8 cellular contexts compared by ENCODE assay signal in genomic region chr12:120225852-120226640, GRCh38. TPM values are rescaled to one million over a fixed set of nuclear protein-coding genes. Genes with fewer than 3 reads are reported as not detected.
DNase-seq lines count a peak whose midpoint lies in the region; ATAC-seq and TF ChIP-seq lines count a peak whose summit lies in the region.

No MANE protein-coding gene starts in this region.

- in situ Hi-C loops in IMR-90 (cut with MboI; ENCODE audit: low sequenced_read_pairs) (loop anchor here (5.0 kb wide), 1 partner anchor 36 kb away; no protein-coding TSS in a partner anchor), brain microvascular endothelial cell (cut with HindIII; ENCODE audit: low pct_ligation_motif_present, low sequenced_read_pairs) (no loop called here)

- peaks cover 18 to 81% of the 10 kb centered on the region in 2 experiments; a peak in 3 of 4 replicates for H3K79me1 ChIP-seq in IMR-90 (ENCODE audit: low read depth in 1 of 2, low read length in 2 of 2)

- 0 out of 2 replicates have a peak overlapping the region, but pooled peaks have one; percentile 31 for H3K23ac ChIP-seq in IMR-90 (ENCODE audit: low read depth, low read length)

- WGBS in IMR-90 (ENCODE audit: extremely low coverage in 2 of 2, insufficient read length in 1 of 2), 2 experiments = 100% methylated on average over 2 of the region's 13 CpGs; no CpG with 5 or more reads in 1 of the 2 experiments

- H3K14ac ChIP-seq in IMR-90 (replicated peaks; ENCODE audit: low read depth, low read length) = 0 out of 2 replicates have a peak overlapping the region, but pooled peaks have one; percentile 26

- no peaks in the 10 kb centered on the region for H3K27me3 Mint-ChIP-seq in Caco-2 (ENCODE audit: insufficient read depth, unreplicated experiment)

- peaks cover 45% of the 10 kb centered on the region for H4K20me1 ChIP-seq in IMR-90 (ENCODE audit: insufficient read depth, low read length)

- peak overlapping the region; percentile 44; the same call in 1 of the 2 replicates for H2AK5ac ChIP-seq in IMR-90 (ENCODE audit: low read depth, low read length)

- peaks cover 85% of the 10 kb centered on the region for H3K36me3 Mint-ChIP-seq in Caco-2 (ENCODE audit: insufficient read depth, unreplicated experiment)

- H3K9ac ChIP-seq in IMR-90 (ENCODE audit: low read depth, low read length) = 0 out of 2 replicates have a peak overlapping the region, but pooled peaks have one; percentile 6

- CTCF ChIA-PET in Caco-2 (lab: Charles Lee) = interaction anchor here (1.0 to 6.1 kb wide), 3 partner anchors 25 to 39 kb away, joined by 4 to 229 read pairs (median 37); partner anchors contain the start of genes PXN and RPLP0
- CTCF ChIA-PET in IMR-90 (lab: Yijun Ruan, JAX) = interaction anchor here (0.5 to 7.8 kb wide), 4 partner anchors 13 to 1952 kb away, joined by 4 to 116 read pairs (median 12); partner anchors contain the start of gene PXN

- TF ChIP-seq CTCF in Caco-2 (IDR thresholded peaks at IDR 0.05; ENCODE audit: insufficient read depth in 1 of 2, low read depth in 1 of 2, low read length in 1 of 2, severe bottlenecking in 1 of 2, unreplicated experiment in 1 of 2) (no peak), IMR-90 (conservative IDR thresholded peaks at IDR 0.05; ENCODE audit: low read depth, low read length) (no peak), brain microvascular endothelial cell (IDR thresholded peaks at IDR 0.05; ENCODE audit: low read depth, low read length, missing control alignments) (peak; percentile 28)

- H3K9me3 ChIP-seq in Caco-2 (no peaks in the 10 kb centered on the region), IMR-90 (ENCODE audit: control insufficient read depth, insufficient read depth, low read length) (no peaks in the 10 kb centered on the region), muscle layer of duodenum (ENCODE audit: control insufficient read depth in 1 of 2, low read length in 2 of 2) (no peaks in the 10 kb centered on the region)

- H3K4me1 ChIP-seq in Caco-2 (peaks cover 54% of the 10 kb centered on the region), IMR-90 (ENCODE audit: control insufficient read depth, insufficient read depth, low read length) (peaks cover 32% of the 10 kb centered on the region), muscle layer of duodenum (ENCODE audit: control insufficient read depth in 1 of 2, insufficient read depth in 2 of 2, low read length in 2 of 2) (peaks cover 46 to 66% of the 10 kb centered on the region in 2 donors)

- H3K27me3 ChIP-seq in Caco-2 (replicated peaks; ENCODE audit: control insufficient read depth, insufficient read depth, low read length) (no peaks in the 10 kb centered on the region), IMR-90 (ENCODE audit: control insufficient read depth, insufficient read depth, low read length) (no peaks in the 10 kb centered on the region), brain microvascular endothelial cell (replicated peaks) (no peaks in the 10 kb centered on the region), muscle layer of duodenum (ENCODE audit: low read depth, low read length) (no peaks in the 10 kb centered on the region)

- H3K9me3 Mint-ChIP-seq in Caco-2 (ENCODE audit: unreplicated experiment) = no peaks in the 10 kb centered on the region

- H3K4me2 ChIP-seq in IMR-90 (ENCODE audit: low read depth, low read length) = no peak overlapping the region

- BruUV-seq in Caco-2 (replicated peaks; lab: Mats Ljungman, UMichigan) = no TSS peak
- BruUV-seq in IMR-90 (replicated peaks; lab: Mats Ljungman, UMichigan) = no TSS peak

- no peak for DNase-seq in Caco-2
- no peak for DNase-seq in IMR-90
- no peak for DNase-seq in brain microvascular endothelial cell
- no peak for DNase-seq in MV-4-11 (lab: John Stamatoyannopoulos, UW)
- DNase-seq in DMS 273 treated with DMSO at 0.1 percent for 48 hours (lab: John Stamatoyannopoulos, UW) = no peak
- DNase-seq in SW480 (ENCODE audit: low spot score) = no peak

- no peak overlapping the region for H2BK20ac ChIP-seq in IMR-90 (ENCODE audit: low read depth, low read length)

- TF ChIP-seq POLR2A in IMR-90 (IDR thresholded peaks at IDR 0.05; ENCODE audit: low read depth, low read length) = no peak

- no peak overlapping the region for H2AFZ ChIP-seq in IMR-90 (replicated peaks; ENCODE audit: low read length, poor library complexity)

- ATAC-seq in IMR-90 (ENCODE audit: low read depth) (no peak), HG02870 (IDR thresholded peaks at IDR 0.05; ENCODE audit: unreplicated experiment) (no peak)

- H3K56ac ChIP-seq in IMR-90 (ENCODE audit: extremely low read depth, insufficient read depth, low read length) = no peak overlapping the region

- no peak overlapping the region for H4K5ac ChIP-seq in IMR-90 (ENCODE audit: low read depth, low read length)

- H2BK120ac ChIP-seq in IMR-90 (ENCODE audit: low read depth, low read length) = no peak overlapping the region

- peaks cover 3% of the 10 kb centered on the region; the same call in 1 of the 2 replicates for H3K9me1 ChIP-seq in IMR-90 (ENCODE audit: insufficient read depth, low read length)

- intact Hi-C loops in Caco-2 (cut with micrococcal nuclease; ENCODE audit: unreplicated experiment) (no loop called here), IMR-90 (cut with micrococcal nuclease) (no loop called here)

- TF ChIP-seq RAD21 in IMR-90 (IDR thresholded peaks at IDR 0.05; ENCODE audit: low read length) = no peak

- H2BK15ac ChIP-seq in IMR-90 (ENCODE audit: low read depth, low read length) = no peak overlapping the region

- peak overlapping the region in 1 of 2 experiments; percentile 57; a peak in 1 of 4 replicates for H4K8ac ChIP-seq in IMR-90 (ENCODE audit: low read depth in 2 of 2, low read length in 2 of 2)

- peaks cover 20% of the 10 kb centered on the region for H3K4me1 Mint-ChIP-seq in Caco-2 (ENCODE audit: low read depth, unreplicated experiment)

- 0 out of 2 replicates have a peak overlapping the region, but pooled peaks have one; percentile 26 for H4K91ac ChIP-seq in IMR-90 (ENCODE audit: insufficient read depth, low read depth, low read length)

- H3K4me3 ChIP-seq in Caco-2 (ENCODE audit: low read depth, low read length) = no peak overlapping the region
- no peak overlapping the region for H3K4me3 ChIP-seq in IMR-90 (ENCODE audit: insufficient read depth, low read depth, low read length)
- H3K4me3 ChIP-seq in brain microvascular endothelial cell (ENCODE audit: low read depth, low read length) = no peak overlapping the region
- peak overlapping the region; percentile 14 to 45 for H3K4me3 ChIP-seq in muscle layer of duodenum (ENCODE audit: low read depth in 1 of 2, low read length in 2 of 2)

- peak overlapping the region; percentile 17 for H2BK5ac ChIP-seq in IMR-90 (ENCODE audit: low read depth, low read length, poor library complexity, severe bottlenecking)

- no peak overlapping the region for H3K4me3 Mint-ChIP-seq in Caco-2 (ENCODE audit: unreplicated experiment)

- H3K4ac ChIP-seq in IMR-90 (ENCODE audit: low read depth, low read length) = peak overlapping the region; percentile 58

- H3K18ac ChIP-seq in IMR-90 (ENCODE audit: low read depth, low read length) = no peak overlapping the region

- POLR2A ChIA-PET in Caco-2 (lab: Charles Lee) = interaction anchor here (1.2 to 6.7 kb wide), 4 partner anchors 25 to 66 kb away, joined by 3 to 297 read pairs (median 10); partner anchors contain the start of genes PXN, RNU4-1, RNU4-2 and RPLP0
- POLR2A ChIA-PET in IMR-90 (lab: Charles Lee; ENCODE audit: unreplicated experiment) = interaction anchor here (1.7 to 2.8 kb wide), 2 partner anchors 25 to 66 kb away, joined by 4 to 35 read pairs; partner anchors contain the start of genes RNU4-1, RNU4-2 and RPLP0

- H3K36me3 ChIP-seq in Caco-2 (ENCODE audit: control insufficient read depth, insufficient read depth, low read length) (peaks cover 3% of the 10 kb centered on the region), IMR-90 (ENCODE audit: control insufficient read depth, insufficient read depth, low read length) (peaks cover 32% of the 10 kb centered on the region), brain microvascular endothelial cell (replicated peaks) (peaks cover 53% of the 10 kb centered on the region), muscle layer of duodenum (ENCODE audit: control insufficient read depth in 1 of 2, insufficient read depth in 2 of 2, low read length in 2 of 2) (peaks cover 23 to 32% of the 10 kb centered on the region in 2 donors)

- H2AK9ac ChIP-seq in IMR-90 (replicated peaks; ENCODE audit: low read depth, low read length, poor library complexity) = no peak overlapping the region

- peak overlapping the region; percentile 12; the same call in 1 of the 2 replicates for H3K27ac ChIP-seq in IMR-90 (ENCODE audit: insufficient read depth, low read length)
- H3K27ac ChIP-seq in brain microvascular endothelial cell = no peak overlapping the region
- H3K27ac ChIP-seq in muscle layer of duodenum (ENCODE audit: low read length) = peak overlapping the region; percentile 91

- H3K27ac Mint-ChIP-seq in Caco-2 (ENCODE audit: unreplicated experiment) = peak overlapping the region; percentile 84

- dilution Hi-C loops in IMR-90 (cut with HindIII; ENCODE audit: low sequenced_read_pairs, unreplicated experiment) = no loop called here

TF ChIP-seq in IMR-90, 13 proteins besides CTCF, POLR2A, EP300 and RAD21 (continues in another document):
- TF ChIP-seq FOS (IDR thresholded peaks at IDR 0.05; ENCODE audit: low read depth, low read length) (no peak), MAFK (IDR thresholded peaks at IDR 0.05; ENCODE audit: low read depth, low read length) (no peak), NFE2L2 (IDR thresholded peaks at IDR 0.05; ENCODE audit: low read depth, low read length) (no peak), CEBPB (IDR thresholded peaks at IDR 0.05; ENCODE audit: low read depth, low read length) (no peak), BHLHE40 (IDR thresholded peaks at IDR 0.05; ENCODE audit: low read depth, low read length) (no peak)

RNA-seq across cellular contexts. Expression of gene RPLP0, which starts 25.1 kb away (rescaled TPM):
- total RNA-seq in Caco-2 (2022) = 2,379 and 2,383 TPM in 2 replicates
- 4,496 and 5,401 TPM in 2 replicates for total RNA-seq in IMR-90 (2012; rRNA removed)
- polyA plus RNA-seq in IMR-90 (2012; rRNA removed) = 5,590 and 6,356 TPM in 2 replicates
- 2,244 and 4,987 TPM in 2 replicates for polyA plus RNA-seq in IMR-90 (2012; cell fraction: cytosol; rRNA removed)
- 1,556 and 2,037 TPM in 2 replicates for polyA plus RNA-seq in IMR-90 (2012; cell fraction: nucleus; rRNA removed; ENCODE audit: low replicate concordance)

RNA-seq across cellular contexts. Expression of gene GCN1, which starts 31.5 kb away (rescaled TPM):
- total RNA-seq in Caco-2 (2022) (154 and 171 TPM in 2 replicates), IMR-90 (2012; rRNA removed) (65.8 and 77.6 TPM in 2 replicates)
- polyA plus RNA-seq in IMR-90 (2012; rRNA removed) = 57.8 and 76.1 TPM in 2 replicates
- 28.3 and 50.4 TPM in 2 replicates for polyA plus RNA-seq in IMR-90 (2012; cell fraction: cytosol; rRNA removed)
- 74.2 and 147 TPM in 2 replicates for polyA plus RNA-seq in IMR-90 (2012; cell fraction: nucleus; rRNA removed; ENCODE audit: low replicate concordance)

RNA-seq across cellular contexts. Expression of gene PXN, which starts 39.5 kb away (rescaled TPM):
- total RNA-seq in Caco-2 (2022) (150 and 162 TPM in 2 replicates), IMR-90 (2012; rRNA removed) (33.9 and 46.6 TPM in 2 replicates)
- polyA plus RNA-seq in IMR-90 (2012; rRNA removed) = 134 and 139 TPM in 2 replicates
- polyA plus RNA-seq in IMR-90 (2012; cell fraction: cytosol; rRNA removed) = 104 and 123 TPM in 2 replicates
- polyA plus RNA-seq in IMR-90 (2012; cell fraction: nucleus; rRNA removed; ENCODE audit: low replicate concordance) = 210 and 333 TPM in 2 replicates

Comparison
In these comparisons a context has a peak if more than half of its experiments do, and no peak if none do; other contexts are left out.
1. H3K4me3 ChIP-seq: peak in muscle layer of duodenum (2 of 2); none in Caco-2 (single experiment), IMR-90 (single experiment) and brain microvascular endothelial cell (single experiment).